8 cellular contexts compared by ENCODE assay signal in the genomic region with DNA sequence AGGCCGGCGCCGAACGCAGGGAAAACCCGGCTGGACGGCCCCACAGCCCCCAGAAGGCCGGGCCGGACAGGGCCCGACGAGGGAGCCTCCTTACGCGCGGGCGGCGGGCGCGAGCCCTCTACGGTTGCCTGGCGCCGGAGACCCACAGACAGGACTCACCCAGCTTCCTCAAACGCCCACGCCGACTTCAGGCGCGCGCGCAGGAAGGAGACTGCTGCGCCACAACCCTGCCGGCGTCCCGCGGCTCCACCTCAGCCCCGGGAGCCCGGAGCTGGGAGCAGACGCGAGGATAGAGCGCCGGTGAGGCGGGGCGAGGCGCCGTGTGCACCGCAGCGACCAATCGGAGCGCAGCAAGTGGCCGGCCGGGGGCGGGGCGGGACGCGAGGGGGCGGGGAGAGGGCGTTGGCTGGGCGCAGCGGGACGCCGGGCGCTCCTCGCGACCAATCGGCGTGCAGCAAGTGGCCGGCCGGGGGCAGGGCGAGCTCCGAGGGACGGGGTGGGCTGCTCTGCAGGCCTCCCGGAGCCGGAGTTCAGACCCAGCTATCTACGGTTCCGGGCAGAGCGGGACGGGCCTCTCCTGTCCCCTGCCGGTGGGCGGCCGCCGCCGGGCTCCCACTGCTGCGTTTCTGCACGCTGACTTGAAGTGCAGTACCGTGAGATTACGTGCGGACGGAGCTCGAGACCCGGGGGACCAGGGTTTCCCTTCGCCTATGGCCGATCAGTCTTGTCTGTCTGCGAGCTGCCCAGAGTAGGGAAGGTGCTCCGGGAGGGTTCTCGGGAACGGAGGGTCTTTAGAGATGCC. TPM values are rescaled to one million over a fixed set of nuclear protein-coding genes. Genes with fewer than 3 reads are reported as not detected.
DNase-seq lines count a peak whose midpoint lies in the region; ATAC-seq and TF ChIP-seq lines count a peak whose summit lies in the region.

A gene (minus strand): TSS at position 296 of the 802 bp plus-strand sequence. CDS start 11,089 bp downstream, outside the sequence.

- intact Hi-C loops in left ventricle myocardium superior (cut with micrococcal nuclease) (no loop called here), uterus (cut with DNase I; ENCODE audit: low total_unique reads) (no loop called here)

- TF ChIP-seq POLR2A in GM15510 (IDR thresholded peaks at IDR 0.05; ENCODE audit: borderline replicate concordance, extremely low read depth, insufficient read length) (peak; percentile 91), uterus (IDR thresholded peaks at IDR 0.05) (peak; percentile 86 to 95)

- peak; percentile 31 to 78 (median 61) for TF ChIP-seq CTCF in uterus (IDR thresholded peaks at IDR 0.05)

- H3K9me3 Mint-ChIP-seq in T-helper 1 cell treated with Interleukin-12 subunit alpha and Interleukin-12 subunit beta and Interleukin-4 antibody, amounts not matched to agents 30 μg/mL and 1 μg/mL, for 36 hours = no peaks in the 10 kb centered on the region

- peaks cover 14% of the 10 kb centered on the region for H3K4me1 Mint-ChIP-seq in T-helper 1 cell treated with Interleukin-12 subunit alpha and Interleukin-12 subunit beta and Interleukin-4 antibody, amounts not matched to agents 30 μg/mL and 1 μg/mL, for 36 hours (ENCODE audit: low read depth)

- peaks cover 10% of the 10 kb centered on the region for H3K27me3 Mint-ChIP-seq in T-helper 1 cell treated with Interleukin-12 subunit alpha and Interleukin-12 subunit beta and Interleukin-4 antibody, amounts not matched to agents 30 μg/mL and 1 μg/mL, for 36 hours (ENCODE audit: low read depth)

- H3K27ac Mint-ChIP-seq in T-helper 1 cell treated with Interleukin-12 subunit alpha and Interleukin-12 subunit beta and Interleukin-4 antibody, amounts not matched to agents 30 μg/mL and 1 μg/mL, for 36 hours = peak within 1 kb of the TSS; percentile 88

- no peaks in the 10 kb centered on the region for H3K36me3 Mint-ChIP-seq in T-helper 1 cell treated with Interleukin-12 subunit alpha and Interleukin-12 subunit beta and Interleukin-4 antibody, amounts not matched to agents 30 μg/mL and 1 μg/mL, for 36 hours (ENCODE audit: low read depth)

- peak; percentile 94 for ATAC-seq in HG02885 (IDR thresholded peaks at IDR 0.05; ENCODE audit: poor library complexity, unreplicated experiment)
- peak; percentile 98 for ATAC-seq in left ventricle myocardium superior

- peak within 1 kb of the TSS; percentile 73 to 99 for H3K4me3 ChIP-seq in uterus

- peak; percentile 88 for DNase-seq in NCI-H1694 (lab: John Stamatoyannopoulos, UW)
- DNase-seq in amygdala (lab: John Stamatoyannopoulos, UW) = peak; percentile 79 to 99 (median 96)
- peak; percentile 97 for DNase-seq in left ventricle myocardium superior
- peak; percentile 84 for DNase-seq in pulmonary artery endothelial cell (ENCODE audit: low read depth, low spot score)
- DNase-seq in uterus = peak; percentile 95 to 97

- H3K27ac ChIP-seq in uterus = peak within 1 kb of the TSS; percentile 95 to 98

- H3K4me1 ChIP-seq in uterus = peaks cover 0 to 3% of the 10 kb centered on the region in 2 donors

- H3K36me3 ChIP-seq in uterus = no peaks in the 10 kb centered on the region

- no peaks in the 10 kb centered on the region for H3K9me3 ChIP-seq in uterus

- peak within 1 kb of the TSS; percentile 91 for H3K4me3 Mint-ChIP-seq in T-helper 1 cell treated with Interleukin-12 subunit alpha and Interleukin-12 subunit beta and Interleukin-4 antibody, amounts not matched to agents 30 μg/mL and 1 μg/mL, for 36 hours

- no peaks in the 10 kb centered on the region for H3K27me3 ChIP-seq in uterus

RNA-seq across cellular contexts. Expression of the gene that starts here (rescaled TPM):
- total RNA-seq in left ventricle myocardium superior (32.8 TPM), pulmonary artery endothelial cell (20.5 and 28.1 TPM in 2 replicates), uterus (100 to 1,000 TPM in 1 of 4 donors, 10 to 100 TPM in 3; 43.3 to 116 (median 76.7) TPM)

Comparison
In these comparisons a context has a peak if more than half of its experiments do, and no peak if none do; other contexts are left out.
1. Peak in every context shown above with its lines: DNase-seq, ATAC-seq, H3K4me3 ChIP-seq and H3K27ac ChIP-seq.